In the genomic region with DNA sequence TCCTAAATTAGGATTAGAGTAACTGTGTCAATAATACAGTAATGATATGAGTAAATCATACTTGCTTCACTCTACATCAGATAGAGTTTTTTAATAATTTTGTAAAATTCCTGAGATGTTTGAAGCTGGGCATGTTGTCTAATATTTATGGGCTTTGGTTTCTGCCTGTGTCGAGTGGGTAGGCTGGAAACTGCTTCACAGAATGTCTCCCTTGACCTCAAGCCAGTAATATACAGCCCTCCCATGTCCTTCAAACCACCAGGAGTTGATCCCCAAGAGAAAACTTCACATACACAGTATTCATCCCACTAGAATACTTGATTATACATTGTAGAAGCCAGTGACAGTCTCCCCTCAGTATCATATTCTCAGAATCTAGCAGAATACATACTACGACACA, we compare ENCODE assay signal across 28 cellular contexts.
DNase-seq lines count a peak whose midpoint lies in the region; ATAC-seq, FAIRE-seq and TF ChIP-seq lines count a peak whose summit lies in the region.
"Had no signal": no experiment of that assay in that cellular context is flagged by ENCODE, and none has a peak within 500 bp of the region (broad histone marks: within the 10 kb centered on the region; RNA-seq: fewer than 3 reads in every experiment).

No MANE protein-coding gene starts in this region.

- DNase-seq in AG10803 (ENCODE audit: low read depth) (peak; percentile 81), NCI-H69 (lab: John Stamatoyannopoulos, UW) (peak; percentile 18), choroid plexus epithelial cell (ENCODE audit: low read depth) (peak; percentile 79), NOMO-1 treated with DMSO at 0.1 percent for 48 hours (lab: John Stamatoyannopoulos, UW; ENCODE audit: unreplicated experiment) (no peak), mucosa of descending colon (no peak), frontal cortex (ENCODE audit: low spot score in 2 of 2) (no peak)
- no peak for DNase-seq in activated naive CD8-positive, alpha-beta T cell treated with anti-CD3 and anti-CD28 coated beads, Interleukin-2, amount 50 U/mL, for 24 hours
- DNase-seq: activated CD4-positive, alpha-beta T cell treated with anti-CD3 and anti-CD28 coated beads, Interleukin-2, amount 50 U/mL, for 1 hour; activated T-cell treated with anti-CD3 and anti-CD28 coated beads, Interleukin-2, amount 50 U/mL, for 48 hours; colonic mucosa; effector memory CD8-positive, alpha-beta T cell; hippocampal formation; left ventricle myocardium inferior; MV-4-11; NCI-H146; NCI-H2107; NCI-H446 treated with DMSO at 0.1 percent for 48 hours; NK-92 treated with Interleukin-12 subunit alpha and Interleukin-12 subunit beta, amount 100 ng/mL, for 24 hours; ovary; PC-9; SHP77; stimulated activated CD4-positive, alpha-beta T cell treated with anti-CD3 and anti-CD28 coated beads, Interleukin-2, amount 100 ng/mL, for 48 hours had no signal

- ATAC-seq in activated naive CD8-positive, alpha-beta T cell treated with anti-CD3 and anti-CD28 coated beads, Interleukin-2, amount 50 U/mL, for 24 hours, result no peak
- ATAC-seq in mucosa of descending colon, result no peak
- ATAC-seq: effector memory CD8-positive, alpha-beta T cell; natural killer cell treated with Interleukin-12 subunit alpha and Interleukin-12 subunit beta and Interleukin-15 and Interleukin-18, amount 100 ng/mL, for 72 hours had no signal

- TF ChIP-seq CTCF in AG10803 (conservative IDR thresholded peaks at IDR 0.05; ENCODE audit: low read length), result no peak
- no peak for TF ChIP-seq CTCF in choroid plexus epithelial cell (conservative IDR thresholded peaks at IDR 0.05; ENCODE audit: low read depth, low read length)
- no peak for TF ChIP-seq CTCF in nephron (IDR thresholded peaks at IDR 0.05; ENCODE audit: unreplicated experiment in 3 of 3)
- no peak for TF ChIP-seq CTCF in mucosa of descending colon (IDR thresholded peaks at IDR 0.05)

- intact Hi-C loops in mucosa of descending colon (cut with DNase I, micrococcal nuclease), result no loop called here

- no peaks in the 10 kb centered on the region for H3K9me3 ChIP-seq in mucosa of descending colon
- H3K9me3 ChIP-seq: BLaER1 treated with 17β-estradiol and CSF1 and Interleukin-3, amounts not matched to agents 10 nM and 100 nM; colonic mucosa; left ventricle myocardium inferior; ovary had no signal

- H3K4me1 ChIP-seq in mucosa of descending colon (ENCODE audit: low read depth), result no peaks in the 10 kb centered on the region
- H3K4me1 ChIP-seq: BLaER1 treated with 17β-estradiol and CSF1 and Interleukin-3, amounts not matched to agents 10 nM and 100 nM; colonic mucosa had no signal

- no peaks in the 10 kb centered on the region for H3K9me3 Mint-ChIP-seq in nephron
- H3K9me3 Mint-ChIP-seq in activated naive CD8-positive, alpha-beta T cell treated with anti-CD3 and anti-CD28 coated beads, Interleukin-2, amount 50 U/mL, for 24 hours, result no peaks in the 10 kb centered on the region

- no peaks in the 10 kb centered on the region for H3K36me3 ChIP-seq in mucosa of descending colon (ENCODE audit: low read depth)
- H3K36me3 ChIP-seq: BLaER1 treated with 17β-estradiol and CSF1 and Interleukin-3, amounts not matched to agents 10 nM and 100 nM; colonic mucosa; left ventricle myocardium inferior; ovary had no signal

- peaks cover 45% of the 10 kb centered on the region for H3K4me1 Mint-ChIP-seq in nephron
- no peaks in the 10 kb centered on the region for H3K4me1 Mint-ChIP-seq in activated naive CD8-positive, alpha-beta T cell treated with anti-CD3 and anti-CD28 coated beads, Interleukin-2, amount 50 U/mL, for 24 hours

- no peak for FAIRE-seq in frontal cortex (lab: Jason Lieb, UNC)
- FAIRE-seq: bronchial epithelial cell, G401.6, GM19239 had no signal

- peak overlapping the region; percentile 38 to 90 (median 90) for H3K27ac Mint-ChIP-seq in nephron
- no peak overlapping the region for H3K27ac Mint-ChIP-seq in activated naive CD8-positive, alpha-beta T cell treated with anti-CD3 and anti-CD28 coated beads, Interleukin-2, amount 50 U/mL, for 24 hours
- H3K27ac Mint-ChIP-seq: effector memory CD8-positive, alpha-beta T cell; natural killer cell treated with Interleukin-12 subunit alpha and Interleukin-12 subunit beta and Interleukin-15 and Interleukin-18, amount 100 ng/mL, for 72 hours had no signal

- H3K27me3 Mint-ChIP-seq in nephron (ENCODE audit: low read depth), result no peaks in the 10 kb centered on the region
- no peaks in the 10 kb centered on the region for H3K27me3 Mint-ChIP-seq in activated naive CD8-positive, alpha-beta T cell treated with anti-CD3 and anti-CD28 coated beads, Interleukin-2, amount 50 U/mL, for 24 hours
- H3K27me3 Mint-ChIP-seq: effector memory CD8-positive, alpha-beta T cell; natural killer cell treated with Interleukin-12 subunit alpha and Interleukin-12 subunit beta and Interleukin-15 and Interleukin-18, amount 100 ng/mL, for 72 hours had no signal

- no peak overlapping the region for H3K4me3 ChIP-seq in AG10803 (ENCODE audit: low read length)
- H3K4me3 ChIP-seq in choroid plexus epithelial cell (ENCODE audit: low read depth, low read length), result no peak overlapping the region
- no peak overlapping the region for H3K4me3 ChIP-seq in mucosa of descending colon
- H3K4me3 ChIP-seq: BLaER1 treated with 17β-estradiol and CSF1 and Interleukin-3, amounts not matched to agents 10 nM and 100 nM; colonic mucosa; left ventricle myocardium inferior; ovary; PC-9 had no signal

- no peak overlapping the region for H3K4me3 Mint-ChIP-seq in nephron
- H3K4me3 Mint-ChIP-seq in activated naive CD8-positive, alpha-beta T cell treated with anti-CD3 and anti-CD28 coated beads, Interleukin-2, amount 50 U/mL, for 24 hours, result no peak overlapping the region
- H3K4me3 Mint-ChIP-seq: effector memory CD8-positive, alpha-beta T cell; natural killer cell treated with Interleukin-12 subunit alpha and Interleukin-12 subunit beta and Interleukin-15 and Interleukin-18, amount 100 ng/mL, for 72 hours had no signal

- no peaks in the 10 kb centered on the region for H3K36me3 Mint-ChIP-seq in nephron (ENCODE audit: low read depth)
- no peaks in the 10 kb centered on the region for H3K36me3 Mint-ChIP-seq in activated naive CD8-positive, alpha-beta T cell treated with anti-CD3 and anti-CD28 coated beads, Interleukin-2, amount 50 U/mL, for 24 hours (ENCODE audit: low read depth)
- H3K36me3 Mint-ChIP-seq: natural killer cell treated with Interleukin-12 subunit alpha and Interleukin-12 subunit beta and Interleukin-15 and Interleukin-18, amount 100 ng/mL, for 72 hours had no signal

Comparison
In these comparisons a context has a peak if more than half of its experiments do, and no peak if none do; other contexts are left out.
1. DNase-seq: peak in AG10803 (single experiment), NCI-H69 (single experiment) and choroid plexus epithelial cell (single experiment); none in activated naive CD8-positive, alpha-beta T cell treated with anti-CD3 and anti-CD28 coated beads, Interleukin-2, amount 50 U/mL, for 24 hours (single experiment), NOMO-1 treated with DMSO at 0.1 percent for 48 hours (single experiment), mucosa of descending colon (0 of 3) and frontal cortex (0 of 2).